ENCODE assay signal across 13 cellular contexts in the genomic region with DNA sequence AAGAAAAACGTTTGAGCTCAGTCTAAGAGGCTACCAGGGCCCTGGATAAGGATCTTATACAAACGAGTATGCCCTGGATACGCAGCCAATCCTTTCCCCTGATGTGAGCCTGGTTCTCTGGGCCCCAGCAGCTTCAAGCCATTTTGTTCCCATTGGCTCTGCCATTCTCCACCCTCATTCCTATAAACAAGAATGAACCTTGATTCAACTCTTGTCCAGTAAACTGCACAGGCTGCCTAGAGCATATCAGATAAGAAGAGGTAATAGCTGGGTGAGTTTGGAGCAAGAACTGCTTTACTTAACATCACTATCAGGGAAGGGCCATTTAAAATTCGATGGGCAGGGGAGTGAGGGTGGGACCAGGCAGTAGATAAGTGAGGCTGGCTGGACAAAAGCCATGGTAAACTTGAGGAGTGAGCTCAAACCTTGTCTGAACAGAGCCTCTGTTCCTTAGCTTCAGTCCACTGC. TPM values are rescaled to one million over a fixed set of nuclear protein-coding genes. Genes with fewer than 3 reads are reported as not detected.
DNase-seq lines count a peak whose midpoint lies in the region; ATAC-seq and TF ChIP-seq lines count a peak whose summit lies in the region.
"Had no signal": no experiment of that assay in that cellular context is flagged by ENCODE, and none has a peak within 500 bp of the region (broad histone marks: within the 10 kb centered on the region; RNA-seq: fewer than 3 reads in every experiment).

No MANE protein-coding gene starts in this region.

- H3K9me3 ChIP-seq in lower lobe of right lung (no peaks in the 10 kb centered on the region), upper lobe of left lung (no peaks in the 10 kb centered on the region), HAP-1 (no peaks in the 10 kb centered on the region)
- H3K9me3 ChIP-seq: A549 had no signal

- peak overlapping the region; percentile 47 for H3K27ac ChIP-seq in lower lobe of right lung
- H3K27ac ChIP-seq in upper lobe of left lung: peak overlapping the region; percentile 62 to 84 (median 80)
- H3K27ac ChIP-seq: A549 had no signal

- intact Hi-C loops in lower lobe of right lung (cut with DNase I): no loop called here

- no peaks in the 10 kb centered on the region for H3K36me3 ChIP-seq in lower lobe of right lung
- H3K36me3 ChIP-seq in upper lobe of left lung: no peaks in the 10 kb centered on the region
- 0 out of 2 replicates have a peak, but pooled peaks cover 2% of the 10 kb centered on the region for H3K36me3 ChIP-seq in HAP-1 (replicated peaks)

- H3K4me1 ChIP-seq in lower lobe of right lung: peaks cover 51% of the 10 kb centered on the region
- H3K4me1 ChIP-seq in upper lobe of left lung: peaks cover 24 to 55% (median 42%) of the 10 kb centered on the region in 4 donors
- H3K4me1 ChIP-seq in HAP-1: no peaks in the 10 kb centered on the region
- H3K4me1 ChIP-seq: A549 had no signal

- H3K4me3 ChIP-seq in lower lobe of right lung: no peak overlapping the region
- no peak overlapping the region for H3K4me3 ChIP-seq in upper lobe of left lung
- no peak overlapping the region for H3K4me3 ChIP-seq in HAP-1
- H3K4me3 ChIP-seq: A549 had no signal

- peak in 2 of 4 donors; percentile 33 to 74 for TF ChIP-seq EP300 in upper lobe of left lung (IDR thresholded peaks at IDR 0.05)

- peak in 1 of 4 donors; percentile 39 for TF ChIP-seq POLR2A in upper lobe of left lung (IDR thresholded peaks at IDR 0.05)

- no peaks in the 10 kb centered on the region for H3K27me3 ChIP-seq in lower lobe of right lung (ENCODE audit: low read depth)
- H3K27me3 ChIP-seq in upper lobe of left lung: no peaks in the 10 kb centered on the region
- no peaks in the 10 kb centered on the region for H3K27me3 ChIP-seq in HAP-1 (ENCODE audit: low read depth)

- ATAC-seq in lower lobe of right lung (peak; percentile 76 to 82), upper lobe of left lung (ENCODE audit: low FRiP score in 2 of 2) (peak; percentile 41 to 78)
- ATAC-seq: activated CD8-positive, alpha-beta memory T cell treated with anti-CD3 and anti-CD28 coated beads, Interleukin-2, amount 10 ng/mL, durations not matched to agents 7 days and 5 days had no signal

- in situ Hi-C loops in HAP-1 (cut with MboI; ENCODE audit: low sequenced_read_pairs): no loop called here

- 31 to 41% methylated on average over 4 of the region's 4 CpGs for WGBS in upper lobe of left lung, 2 donors

- DNase-seq in SIG-M5 treated with dmso at 0.1 percent for 504 hours (lab: John Stamatoyannopoulos, UW; ENCODE audit: unreplicated experiment) (peak; percentile 76), SIG-M5 (lab: John Stamatoyannopoulos, UW) (no peak), astrocyte of the hippocampus (ENCODE audit: low read depth, low spot score) (peak; percentile 75), lower lobe of right lung (no peak), upper lobe of left lung (peak in 1 of 2 donors; percentile 79), GDM1 (lab: John Stamatoyannopoulos, UW) (no peak), HAP-1 (ENCODE audit: low spot score in 2 of 2) (no peak)
- DNase-seq in activated CD4-positive, CD25-positive, alpha-beta regulatory T cell (lab: John Stamatoyannopoulos, UW): no peak
- DNase-seq: activated CD8-positive, alpha-beta memory T cell treated with anti-CD3 and anti-CD28 coated beads, Interleukin-2, amount 10 ng/mL, durations not matched to agents 7 days and 5 days; hypothalamus; NCI-H446 treated with DMSO at 0.1 percent for 48 hours; nucleus accumbens had no signal

- TF ChIP-seq CTCF in lower lobe of right lung (IDR thresholded peaks at IDR 0.05) (no peak), upper lobe of left lung (IDR thresholded peaks at IDR 0.05) (no peak)

RNA-seq across cellular contexts. Expression of a gene that starts 11.3 kb away (rescaled TPM):
- total RNA-seq in lower lobe of right lung (96.7 TPM), upper lobe of left lung (100 to 1,000 TPM in 3 of 6 donors, 10 to 100 TPM in 3; 59.1 to 178 (median 104) TPM)

RNA-seq across cellular contexts. Expression of a gene that starts 34.3 kb away (rescaled TPM):
- total RNA-seq in lower lobe of right lung (28.9 TPM), upper lobe of left lung (10 to 100 TPM; 12.5 to 46.7 (median 25.4) TPM)

Comparison
In these comparisons a context has a peak if more than half of its experiments do, and no peak if none do; other contexts are left out.
1. DNase-seq: peak in SIG-M5 treated with dmso at 0.1 percent for 504 hours (single experiment) and astrocyte of the hippocampus (single experiment); none in SIG-M5 (single experiment), lower lobe of right lung (single experiment), GDM1 (single experiment), activated CD4-positive, CD25-positive, alpha-beta regulatory T cell (0 of 4) and HAP-1 (0 of 2).